Comparison of ENCODE assay signal across 8 cellular contexts in the genomic region with DNA sequence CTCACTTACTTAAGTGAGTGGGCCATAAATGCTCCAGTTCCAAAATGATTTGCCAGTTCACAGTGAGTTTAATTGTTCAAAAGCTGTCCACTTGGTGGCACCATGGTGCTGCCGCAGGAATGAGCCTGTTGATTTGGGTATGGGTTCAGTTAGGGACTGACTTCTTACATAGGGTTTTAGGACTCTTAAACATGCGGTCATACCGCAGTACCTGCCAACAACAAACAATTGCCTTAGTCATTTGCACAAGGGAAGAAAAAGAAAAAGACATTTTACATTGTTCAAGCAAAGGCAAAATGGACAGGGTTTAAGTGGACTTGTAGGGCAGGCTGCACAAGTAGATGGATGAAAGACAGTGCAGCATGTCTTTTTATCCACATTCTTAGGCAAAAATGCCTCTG.
DNase-seq lines count a peak whose midpoint lies in the region; ATAC-seq and TF ChIP-seq lines count a peak whose summit lies in the region.

No MANE protein-coding gene starts in this region.

- no peaks in the 10 kb centered on the region for H3K4me1 ChIP-seq in liver (ENCODE audit: control insufficient read depth in 4 of 4, insufficient read depth in 4 of 4, low read length in 3 of 4)

- no peaks in the 10 kb centered on the region for H3K36me3 ChIP-seq in liver (ENCODE audit: control insufficient read depth in 4 of 4, insufficient read depth in 3 of 4, low read depth in 1 of 4, low read length in 3 of 4)

- TF ChIP-seq RAD21 in liver (IDR thresholded peaks at IDR 0.05): peak; percentile 82 to 88

- no peaks in the 10 kb centered on the region for H3K9me3 ChIP-seq in liver (ENCODE audit: control insufficient read depth in 4 of 4, low read length in 3 of 4)

- WGBS in liver: 10% methylated on average over 3 of the region's 3 CpGs

- H3K9ac ChIP-seq in liver (ENCODE audit: low read depth in 1 of 2, low read length in 2 of 2): no peak overlapping the region

- H3K27me3 ChIP-seq in liver (ENCODE audit: control insufficient read depth in 4 of 4, insufficient read depth in 4 of 4, low read length in 3 of 4): no peaks in the 10 kb centered on the region

- ATAC-seq in HG02759 (IDR thresholded peaks at IDR 0.05; ENCODE audit: unreplicated experiment): peak; percentile 91

- DNase-seq in A172 (ENCODE audit: low spot score): peak; percentile 49
- DNase-seq in NCI-H1417 (lab: John Stamatoyannopoulos, UW): peak; percentile 50 to 86 (median 80)
- DNase-seq in T1000 (lab: John Stamatoyannopoulos, UW): peak; percentile 77
- DNase-seq in dedifferentiated amniotic fluid mesenchymal stem cell (ENCODE audit: extremely low spot score): peak; percentile 36
- peak; percentile 21 for DNase-seq in stromal cell of bone marrow (ENCODE audit: low read depth)

- H3K27ac ChIP-seq in liver (ENCODE audit: low read depth in 1 of 2, low read length in 2 of 2): no peak overlapping the region

- peak; percentile 18 for TF ChIP-seq CTCF in GM12801 (IDR thresholded peaks at IDR 0.05; ENCODE audit: extremely low read depth, insufficient read length)
- TF ChIP-seq CTCF in liver (IDR thresholded peaks at IDR 0.05; ENCODE audit: low read depth, low read length, missing input control): peak; percentile 51

- H3K4me3 ChIP-seq in liver (ENCODE audit: low read depth in 1 of 3, low read length in 3 of 3): no peak overlapping the region

TF ChIP-seq in liver, 16 proteins besides CTCF, POLR2A, EP300 and RAD21:
- TF ChIP-seq RXRA (IDR thresholded peaks at IDR 0.05) (peak; percentile 18 to 58), NR2F2 (IDR thresholded peaks at IDR 0.05) (no peak)

Comparison
In these comparisons a context has a peak if more than half of its experiments do, and no peak if none do; other contexts are left out.
1. DNase-seq: peak in every context shown above with its lines; median percentile 80 in NCI-H1417; 77 in T1000; 49 in A172; 36 in dedifferentiated amniotic fluid mesenchymal stem cell; 21 in stromal cell of bone marrow.